Comparison of ENCODE assay signal across 1 cellular context in the genomic region with DNA sequence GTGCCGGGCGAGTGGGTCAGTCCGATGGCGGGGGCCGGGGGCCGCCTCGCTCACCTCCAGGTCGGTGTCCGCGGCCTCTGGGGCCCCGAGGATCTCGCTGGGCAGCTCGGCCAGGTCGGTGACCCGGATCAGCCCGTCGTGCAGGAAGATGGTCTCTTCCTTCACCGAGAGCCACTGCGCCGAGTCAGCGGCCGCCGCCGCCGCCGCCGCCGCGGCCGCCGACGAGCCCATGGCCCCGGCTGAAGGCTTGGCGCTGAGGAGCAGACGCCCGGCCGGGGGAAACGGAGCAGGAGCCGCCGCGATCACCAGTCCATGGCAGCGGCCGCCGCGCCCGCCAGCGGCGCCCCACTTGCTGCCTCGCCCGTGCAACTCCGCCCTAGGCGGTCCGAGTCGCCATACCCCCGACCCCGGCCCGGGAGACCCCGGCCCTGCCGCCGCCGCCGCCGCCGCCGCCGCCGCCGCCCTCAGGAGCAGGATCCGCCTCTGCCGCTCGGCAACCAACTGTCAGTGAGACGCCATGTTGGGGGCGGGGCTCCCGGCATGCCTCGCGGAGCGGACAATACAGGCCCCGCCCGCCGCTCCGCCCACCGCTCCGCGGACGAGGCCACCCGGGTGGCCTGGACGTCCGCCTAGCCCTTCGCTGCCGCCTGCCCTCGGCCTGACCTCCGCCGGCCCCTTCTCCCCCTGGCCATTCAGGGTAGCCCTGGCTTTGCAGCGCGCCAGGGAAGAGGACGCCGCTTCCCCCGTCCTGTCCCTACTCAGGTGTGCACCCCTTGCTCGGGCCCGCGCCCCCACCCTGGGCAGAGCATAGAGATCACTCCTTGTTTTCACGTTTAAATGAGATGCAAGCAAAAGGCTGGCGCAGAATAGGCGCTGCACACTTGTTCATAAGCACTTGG.
TF ChIP-seq lines count a peak whose summit lies in the region.

A gene with protein sequence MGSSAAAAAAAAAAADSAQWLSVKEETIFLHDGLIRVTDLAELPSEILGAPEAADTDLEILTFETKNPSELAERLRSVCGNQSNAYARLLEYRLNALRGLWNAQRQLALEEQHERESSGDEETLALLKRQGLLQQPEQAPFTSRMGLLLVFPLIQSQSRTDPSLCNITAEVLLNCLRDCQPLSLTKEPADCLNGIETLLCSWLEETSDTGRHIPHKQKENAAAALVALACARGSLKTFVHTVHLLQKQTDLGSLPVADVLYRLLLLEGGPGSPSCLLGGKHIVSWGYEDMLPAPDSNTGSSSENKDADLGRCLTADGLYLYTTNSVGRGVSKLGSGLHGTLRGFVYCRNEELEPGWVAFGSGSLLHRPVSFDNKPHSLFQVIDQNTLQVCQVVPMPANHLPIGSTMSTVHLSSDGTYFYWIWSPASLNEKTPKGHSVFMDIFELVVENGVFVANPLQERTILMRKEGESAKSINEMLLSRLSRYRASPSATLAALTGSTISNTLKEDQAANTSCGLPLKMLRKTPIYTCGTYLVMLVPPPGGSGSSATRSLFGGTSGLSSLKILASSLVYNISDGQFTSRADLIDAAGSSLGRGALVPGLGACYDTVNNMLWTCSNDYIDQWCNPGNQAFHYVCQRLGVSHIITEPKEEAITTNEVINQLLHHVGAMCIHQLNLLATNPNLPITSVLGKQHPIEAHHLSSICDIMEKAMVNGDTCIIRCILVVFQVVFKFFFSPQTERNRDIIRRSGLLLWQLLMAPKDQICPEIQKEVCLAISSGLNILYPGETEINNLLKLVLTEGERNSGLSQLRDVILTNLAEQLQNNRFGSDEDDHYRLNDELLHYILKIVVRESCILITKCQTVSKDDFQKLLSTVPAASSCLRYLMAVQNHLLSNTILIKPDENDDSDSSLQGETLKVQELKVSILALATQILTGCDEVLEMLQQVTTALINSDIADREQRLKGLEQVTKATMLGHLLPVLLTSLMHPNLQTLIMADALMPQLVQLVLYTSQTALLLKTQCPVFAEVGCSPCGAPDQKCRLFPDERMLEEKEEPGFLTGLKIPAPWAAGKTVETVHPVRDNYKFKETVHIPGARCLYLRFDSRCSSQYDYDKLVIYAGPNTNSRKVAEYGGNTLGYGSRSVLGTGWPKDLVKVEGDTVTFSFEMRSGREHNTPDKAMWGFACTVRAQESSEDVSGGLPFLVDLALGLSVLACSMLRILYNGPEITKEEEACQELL (N-terminal part only) (minus strand): TSS at position 534 of the 899 bp plus-strand sequence. CDS start 303 bp downstream, at position 231.

TF ChIP-seq in H1, 55 proteins besides CTCF, POLR2A, EP300 and RAD21:
- TF ChIP-seq TAF1 (IDR thresholded peaks at IDR 0.05; ENCODE audit: low read depth, low read length) (peak; percentile 52; the same call in 1 of the 2 replicates), GABPA (IDR thresholded peaks at IDR 0.05; ENCODE audit: borderline replicate concordance, insufficient read depth, low read length) (no peak), SP4 (IDR thresholded peaks at IDR 0.05; ENCODE audit: low read length) (peak; percentile 76; the same call in 1 of the 2 replicates), KDM1A (IDR thresholded peaks at IDR 0.05; ENCODE audit: borderline replicate concordance, low read length) (0 out of 2 replicates have a peak, but pooled peaks have one; percentile 46), YY1 (IDR thresholded peaks at IDR 0.05; ENCODE audit: low read depth, low read length) (peak; percentile 92), TBP (IDR thresholded peaks at IDR 0.05; ENCODE audit: low read depth, low read length) (peak; percentile 42; the same call in 1 of the 2 replicates), PHF8 (conservative IDR thresholded peaks at IDR 0.05; ENCODE audit: low read depth, low read length) (peak; percentile 53), GTF2F1 (IDR thresholded peaks at IDR 0.05; ENCODE audit: borderline replicate concordance, low read depth, low read length) (no peak), BRCA1 (IDR thresholded peaks at IDR 0.05; ENCODE audit: low read depth, low read length) (no peak), SP1 (IDR thresholded peaks at IDR 0.05; ENCODE audit: low read depth, low read length) (0 out of 2 replicates have a peak, but pooled peaks have one; percentile 52), NANOG (IDR thresholded peaks at IDR 0.05; ENCODE audit: insufficient read depth, low read depth, low read length, poor library complexity, severe bottlenecking) (no peak), RXRA (IDR thresholded peaks at IDR 0.05; ENCODE audit: insufficient read depth, low read depth, low read length) (0 out of 2 replicates have a peak, but pooled peaks have one; percentile 69), SIX5 (IDR thresholded peaks at IDR 0.05; ENCODE audit: low read depth, low read length) (no peak), CREB1 (IDR thresholded peaks at IDR 0.05) (0 out of 2 replicates have a peak, but pooled peaks have one; percentile 14)
- TF ChIP-seq, protein P1, sequence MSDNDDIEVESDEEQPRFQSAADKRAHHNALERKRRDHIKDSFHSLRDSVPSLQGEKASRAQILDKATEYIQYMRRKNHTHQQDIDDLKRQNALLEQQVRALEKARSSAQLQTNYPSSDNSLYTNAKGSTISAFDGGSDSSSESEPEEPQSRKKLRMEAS (IDR thresholded peaks at IDR 0.05) = peak; percentile 54; the same call in 1 of the 2 replicates
